ENCODE assay signal across 1 cellular context in genomic region chr7:40134428-40135423, GRCh38.
TF ChIP-seq lines count a peak whose summit lies in the region.

Gene MPLKIP (minus strand): TSS chr7:40134622. CDS start chr7:40134567, 55 bp downstream.
Gene SUGCT (plus strand): TSS chr7:40135005.

TF ChIP-seq in H1, 55 proteins besides CTCF, POLR2A, EP300 and RAD21:
- no peak for TF ChIP-seq SUZ12 (IDR thresholded peaks at IDR 0.05; ENCODE audit: low read length)
- TF ChIP-seq YY1 (IDR thresholded peaks at IDR 0.05; ENCODE audit: low read depth, low read length) = peak; percentile 60; the same call in 1 of the 2 replicates
- TF ChIP-seq JUND (IDR thresholded peaks at IDR 0.05; ENCODE audit: low read length) = peak; percentile 47; the same call in 1 of the 2 replicates
- peak; percentile 92; the same call in 1 of the 2 replicates for TF ChIP-seq RBBP5 (IDR thresholded peaks at IDR 0.05; ENCODE audit: borderline replicate concordance, low read depth, low read length)
- no peak for TF ChIP-seq TEAD4 (IDR thresholded peaks at IDR 0.05; ENCODE audit: low read depth, low read length)
- TF ChIP-seq RFX5 (IDR thresholded peaks at IDR 0.05; ENCODE audit: borderline replicate concordance, low read depth, low read length) = no peak
- TF ChIP-seq BRCA1 (IDR thresholded peaks at IDR 0.05; ENCODE audit: low read depth, low read length) = no peak
- peak; percentile 22 for TF ChIP-seq GTF2F1 (IDR thresholded peaks at IDR 0.05; ENCODE audit: borderline replicate concordance, low read depth, low read length)
- TF ChIP-seq SRF (IDR thresholded peaks at IDR 0.05; ENCODE audit: low read depth, low read length) = peak; percentile 42; the same call in 1 of the 2 replicates
- TF ChIP-seq PHF8 (conservative IDR thresholded peaks at IDR 0.05; ENCODE audit: low read depth, low read length) = peak; percentile 89
- no peak for TF ChIP-seq RNF2 (IDR thresholded peaks at IDR 0.05; ENCODE audit: borderline replicate concordance, low read depth, low read length, missing control alignments, poor library complexity, severe bottlenecking)
- TF ChIP-seq, protein P1, sequence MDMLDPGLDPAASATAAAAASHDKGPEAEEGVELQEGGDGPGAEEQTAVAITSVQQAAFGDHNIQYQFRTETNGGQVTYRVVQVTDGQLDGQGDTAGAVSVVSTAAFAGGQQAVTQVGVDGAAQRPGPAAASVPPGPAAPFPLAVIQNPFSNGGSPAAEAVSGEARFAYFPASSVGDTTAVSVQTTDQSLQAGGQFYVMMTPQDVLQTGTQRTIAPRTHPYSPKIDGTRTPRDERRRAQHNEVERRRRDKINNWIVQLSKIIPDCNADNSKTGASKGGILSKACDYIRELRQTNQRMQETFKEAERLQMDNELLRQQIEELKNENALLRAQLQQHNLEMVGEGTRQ (IDR thresholded peaks at IDR 0.05; ENCODE audit: low read length) = no peak
- no peak for TF ChIP-seq TCF12 (IDR thresholded peaks at IDR 0.05; ENCODE audit: low read depth, low read length)
- TF ChIP-seq HDAC6 (IDR thresholded peaks at IDR 0.05; ENCODE audit: low read depth, low read length) = no peak
- no peak for TF ChIP-seq FOSL1 (IDR thresholded peaks at IDR 0.05; ENCODE audit: insufficient read depth, low read depth, low read length)
- TF ChIP-seq SIRT6 (IDR thresholded peaks at IDR 0.05; ENCODE audit: low read length) = no peak
- TF ChIP-seq KDM5A (IDR thresholded peaks at IDR 0.05; ENCODE audit: low read length) = peak; percentile 88
- 0 out of 2 replicates have a peak, but pooled peaks have one; percentile 25 for TF ChIP-seq SIX5 (IDR thresholded peaks at IDR 0.05; ENCODE audit: low read depth, low read length)
- TF ChIP-seq CHD2 (IDR thresholded peaks at IDR 0.05; ENCODE audit: low read length) = no peak
- no peak for TF ChIP-seq KDM1A (IDR thresholded peaks at IDR 0.05; ENCODE audit: borderline replicate concordance, low read length)
- TF ChIP-seq, protein P2, sequence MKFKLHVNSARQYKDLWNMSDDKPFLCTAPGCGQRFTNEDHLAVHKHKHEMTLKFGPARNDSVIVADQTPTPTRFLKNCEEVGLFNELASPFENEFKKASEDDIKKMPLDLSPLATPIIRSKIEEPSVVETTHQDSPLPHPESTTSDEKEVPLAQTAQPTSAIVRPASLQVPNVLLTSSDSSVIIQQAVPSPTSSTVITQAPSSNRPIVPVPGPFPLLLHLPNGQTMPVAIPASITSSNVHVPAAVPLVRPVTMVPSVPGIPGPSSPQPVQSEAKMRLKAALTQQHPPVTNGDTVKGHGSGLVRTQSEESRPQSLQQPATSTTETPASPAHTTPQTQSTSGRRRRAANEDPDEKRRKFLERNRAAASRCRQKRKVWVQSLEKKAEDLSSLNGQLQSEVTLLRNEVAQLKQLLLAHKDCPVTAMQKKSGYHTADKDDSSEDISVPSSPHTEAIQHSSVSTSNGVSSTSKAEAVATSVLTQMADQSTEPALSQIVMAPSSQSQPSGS (IDR thresholded peaks at IDR 0.05; ENCODE audit: low read length) = peak; percentile 89
- 0 out of 4 replicates have a peak, but pooled peaks of 1 of the 2 experiments have one; percentile 76 for TF ChIP-seq HDAC2 (IDR thresholded peaks at IDR 0.05; ENCODE audit: borderline replicate concordance in 1 of 2, low read depth in 2 of 2, low read length in 2 of 2)
- TF ChIP-seq NRF1 (IDR thresholded peaks at IDR 0.05; ENCODE audit: low read depth, low read length) = no peak
- no peak for TF ChIP-seq CBX8 (IDR thresholded peaks at IDR 0.05; ENCODE audit: borderline replicate concordance, low read depth, low read length)
- TF ChIP-seq CEBPB (IDR thresholded peaks at IDR 0.05; ENCODE audit: low read depth, low read length) = no peak
- TF ChIP-seq NANOG (IDR thresholded peaks at IDR 0.05; ENCODE audit: insufficient read depth, low read depth, low read length, poor library complexity, severe bottlenecking) = no peak
- TF ChIP-seq SIN3A (conservative IDR thresholded peaks at IDR 0.05 in 1 of 2, IDR thresholded peaks at IDR 0.05 in 1 of 2; ENCODE audit: low read depth in 1 of 2, low read length in 2 of 2) = 0 out of 4 replicates have a peak, but pooled peaks have one; percentile 73 to 78
- TF ChIP-seq, protein P3, sequence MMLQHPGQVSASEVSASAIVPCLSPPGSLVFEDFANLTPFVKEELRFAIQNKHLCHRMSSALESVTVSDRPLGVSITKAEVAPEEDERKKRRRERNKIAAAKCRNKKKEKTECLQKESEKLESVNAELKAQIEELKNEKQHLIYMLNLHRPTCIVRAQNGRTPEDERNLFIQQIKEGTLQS (IDR thresholded peaks at IDR 0.05; ENCODE audit: insufficient read depth, low read depth, low read length) = no peak
- peak; percentile 74; the same call in 1 of the 2 replicates for TF ChIP-seq EGR1 (IDR thresholded peaks at IDR 0.05; ENCODE audit: borderline replicate concordance, low read depth, low read length)
- no peak for TF ChIP-seq CBX5 (IDR thresholded peaks at IDR 0.05; ENCODE audit: low read depth, low read length)
- TF ChIP-seq, protein P4, sequence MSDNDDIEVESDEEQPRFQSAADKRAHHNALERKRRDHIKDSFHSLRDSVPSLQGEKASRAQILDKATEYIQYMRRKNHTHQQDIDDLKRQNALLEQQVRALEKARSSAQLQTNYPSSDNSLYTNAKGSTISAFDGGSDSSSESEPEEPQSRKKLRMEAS (IDR thresholded peaks at IDR 0.05) = peak; percentile 97
- peak; percentile 98 for TF ChIP-seq TAF1 (IDR thresholded peaks at IDR 0.05; ENCODE audit: low read depth, low read length)
- peak; percentile 93 for TF ChIP-seq GABPA (IDR thresholded peaks at IDR 0.05; ENCODE audit: borderline replicate concordance, insufficient read depth, low read length)
- TF ChIP-seq RXRA (IDR thresholded peaks at IDR 0.05; ENCODE audit: insufficient read depth, low read depth, low read length) = no peak
- peak; percentile 99 for TF ChIP-seq KDM4A (IDR thresholded peaks at IDR 0.05; ENCODE audit: low read depth, low read length, severe bottlenecking)
- TF ChIP-seq SP1 (IDR thresholded peaks at IDR 0.05; ENCODE audit: low read depth, low read length) = no peak; the same call in none of the 2 replicates
- peak; percentile 56 for TF ChIP-seq POLR2AphosphoS5 (IDR thresholded peaks at IDR 0.05; ENCODE audit: low read depth, low read length)
- TF ChIP-seq ZNF274 (IDR thresholded peaks at IDR 0.05; ENCODE audit: borderline replicate concordance, extremely low read depth, low read length) = no peak
- TF ChIP-seq CTBP2 (IDR thresholded peaks at IDR 0.05; ENCODE audit: borderline replicate concordance, insufficient read depth, insufficient read length, low read length) = no peak
- TF ChIP-seq MAFK (IDR thresholded peaks at IDR 0.05; ENCODE audit: low read depth, low read length) = no peak
- TF ChIP-seq JUN (IDR thresholded peaks at IDR 0.05; ENCODE audit: low read depth, low read length) = no peak
- TF ChIP-seq EZH2 (IDR thresholded peaks at IDR 0.05; ENCODE audit: low read depth, low read length, severe bottlenecking) = no peak
- peak; percentile 94 for TF ChIP-seq TBP (IDR thresholded peaks at IDR 0.05; ENCODE audit: low read depth, low read length)
- TF ChIP-seq SAP30 (IDR thresholded peaks at IDR 0.05; ENCODE audit: insufficient read depth, insufficient replicate concordance, low read length) = no peak
- no peak for TF ChIP-seq CHD1 (IDR thresholded peaks at IDR 0.05; ENCODE audit: low read depth, low read length)
- TF ChIP-seq, protein P5, sequence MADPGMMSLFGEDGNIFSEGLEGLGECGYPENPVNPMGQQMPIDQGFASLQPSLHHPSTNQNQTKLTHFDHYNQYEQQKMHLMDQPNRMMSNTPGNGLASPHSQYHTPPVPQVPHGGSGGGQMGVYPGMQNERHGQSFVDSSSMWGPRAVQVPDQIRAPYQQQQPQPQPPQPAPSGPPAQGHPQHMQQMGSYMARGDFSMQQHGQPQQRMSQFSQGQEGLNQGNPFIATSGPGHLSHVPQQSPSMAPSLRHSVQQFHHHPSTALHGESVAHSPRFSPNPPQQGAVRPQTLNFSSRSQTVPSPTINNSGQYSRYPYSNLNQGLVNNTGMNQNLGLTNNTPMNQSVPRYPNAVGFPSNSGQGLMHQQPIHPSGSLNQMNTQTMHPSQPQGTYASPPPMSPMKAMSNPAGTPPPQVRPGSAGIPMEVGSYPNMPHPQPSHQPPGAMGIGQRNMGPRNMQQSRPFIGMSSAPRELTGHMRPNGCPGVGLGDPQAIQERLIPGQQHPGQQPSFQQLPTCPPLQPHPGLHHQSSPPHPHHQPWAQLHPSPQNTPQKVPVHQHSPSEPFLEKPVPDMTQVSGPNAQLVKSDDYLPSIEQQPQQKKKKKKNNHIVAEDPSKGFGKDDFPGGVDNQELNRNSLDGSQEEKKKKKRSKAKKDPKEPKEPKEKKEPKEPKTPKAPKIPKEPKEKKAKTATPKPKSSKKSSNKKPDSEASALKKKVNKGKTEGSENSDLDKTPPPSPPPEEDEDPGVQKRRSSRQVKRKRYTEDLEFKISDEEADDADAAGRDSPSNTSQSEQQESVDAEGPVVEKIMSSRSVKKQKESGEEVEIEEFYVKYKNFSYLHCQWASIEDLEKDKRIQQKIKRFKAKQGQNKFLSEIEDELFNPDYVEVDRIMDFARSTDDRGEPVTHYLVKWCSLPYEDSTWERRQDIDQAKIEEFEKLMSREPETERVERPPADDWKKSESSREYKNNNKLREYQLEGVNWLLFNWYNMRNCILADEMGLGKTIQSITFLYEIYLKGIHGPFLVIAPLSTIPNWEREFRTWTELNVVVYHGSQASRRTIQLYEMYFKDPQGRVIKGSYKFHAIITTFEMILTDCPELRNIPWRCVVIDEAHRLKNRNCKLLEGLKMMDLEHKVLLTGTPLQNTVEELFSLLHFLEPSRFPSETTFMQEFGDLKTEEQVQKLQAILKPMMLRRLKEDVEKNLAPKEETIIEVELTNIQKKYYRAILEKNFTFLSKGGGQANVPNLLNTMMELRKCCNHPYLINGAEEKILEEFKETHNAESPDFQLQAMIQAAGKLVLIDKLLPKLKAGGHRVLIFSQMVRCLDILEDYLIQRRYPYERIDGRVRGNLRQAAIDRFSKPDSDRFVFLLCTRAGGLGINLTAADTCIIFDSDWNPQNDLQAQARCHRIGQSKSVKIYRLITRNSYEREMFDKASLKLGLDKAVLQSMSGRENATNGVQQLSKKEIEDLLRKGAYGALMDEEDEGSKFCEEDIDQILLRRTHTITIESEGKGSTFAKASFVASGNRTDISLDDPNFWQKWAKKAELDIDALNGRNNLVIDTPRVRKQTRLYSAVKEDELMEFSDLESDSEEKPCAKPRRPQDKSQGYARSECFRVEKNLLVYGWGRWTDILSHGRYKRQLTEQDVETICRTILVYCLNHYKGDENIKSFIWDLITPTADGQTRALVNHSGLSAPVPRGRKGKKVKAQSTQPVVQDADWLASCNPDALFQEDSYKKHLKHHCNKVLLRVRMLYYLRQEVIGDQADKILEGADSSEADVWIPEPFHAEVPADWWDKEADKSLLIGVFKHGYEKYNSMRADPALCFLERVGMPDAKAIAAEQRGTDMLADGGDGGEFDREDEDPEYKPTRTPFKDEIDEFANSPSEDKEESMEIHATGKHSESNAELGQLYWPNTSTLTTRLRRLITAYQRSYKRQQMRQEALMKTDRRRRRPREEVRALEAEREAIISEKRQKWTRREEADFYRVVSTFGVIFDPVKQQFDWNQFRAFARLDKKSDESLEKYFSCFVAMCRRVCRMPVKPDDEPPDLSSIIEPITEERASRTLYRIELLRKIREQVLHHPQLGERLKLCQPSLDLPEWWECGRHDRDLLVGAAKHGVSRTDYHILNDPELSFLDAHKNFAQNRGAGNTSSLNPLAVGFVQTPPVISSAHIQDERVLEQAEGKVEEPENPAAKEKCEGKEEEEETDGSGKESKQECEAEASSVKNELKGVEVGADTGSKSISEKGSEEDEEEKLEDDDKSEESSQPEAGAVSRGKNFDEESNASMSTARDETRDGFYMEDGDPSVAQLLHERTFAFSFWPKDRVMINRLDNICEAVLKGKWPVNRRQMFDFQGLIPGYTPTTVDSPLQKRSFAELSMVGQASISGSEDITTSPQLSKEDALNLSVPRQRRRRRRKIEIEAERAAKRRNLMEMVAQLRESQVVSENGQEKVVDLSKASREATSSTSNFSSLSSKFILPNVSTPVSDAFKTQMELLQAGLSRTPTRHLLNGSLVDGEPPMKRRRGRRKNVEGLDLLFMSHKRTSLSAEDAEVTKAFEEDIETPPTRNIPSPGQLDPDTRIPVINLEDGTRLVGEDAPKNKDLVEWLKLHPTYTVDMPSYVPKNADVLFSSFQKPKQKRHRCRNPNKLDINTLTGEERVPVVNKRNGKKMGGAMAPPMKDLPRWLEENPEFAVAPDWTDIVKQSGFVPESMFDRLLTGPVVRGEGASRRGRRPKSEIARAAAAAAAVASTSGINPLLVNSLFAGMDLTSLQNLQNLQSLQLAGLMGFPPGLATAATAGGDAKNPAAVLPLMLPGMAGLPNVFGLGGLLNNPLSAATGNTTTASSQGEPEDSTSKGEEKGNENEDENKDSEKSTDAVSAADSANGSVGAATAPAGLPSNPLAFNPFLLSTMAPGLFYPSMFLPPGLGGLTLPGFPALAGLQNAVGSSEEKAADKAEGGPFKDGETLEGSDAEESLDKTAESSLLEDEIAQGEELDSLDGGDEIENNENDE (IDR thresholded peaks at IDR 0.05; ENCODE audit: insufficient replicate concordance, low read length) = no peak
- no peak for TF ChIP-seq TAF7 (optimal IDR thresholded peaks at IDR 0.05; ENCODE audit: borderline replicate concordance, low read depth, low read length)
- TF ChIP-seq POU5F1 (IDR thresholded peaks at IDR 0.05; ENCODE audit: low read depth, low read length) = no peak
- TF ChIP-seq BCL11A (IDR thresholded peaks at IDR 0.05; ENCODE audit: low read depth in 2 of 2, low read length in 2 of 2) = no peak
- TF ChIP-seq ASH2L (IDR thresholded peaks at IDR 0.05; ENCODE audit: low read length) = peak; percentile 100
- no peak for TF ChIP-seq BACH1 (IDR thresholded peaks at IDR 0.05; ENCODE audit: low read length)
- TF ChIP-seq SP4 (IDR thresholded peaks at IDR 0.05; ENCODE audit: low read length) = peak; percentile 85
- TF ChIP-seq CREB1 (IDR thresholded peaks at IDR 0.05) = peak; percentile 32
- TF ChIP-seq, protein P6, sequence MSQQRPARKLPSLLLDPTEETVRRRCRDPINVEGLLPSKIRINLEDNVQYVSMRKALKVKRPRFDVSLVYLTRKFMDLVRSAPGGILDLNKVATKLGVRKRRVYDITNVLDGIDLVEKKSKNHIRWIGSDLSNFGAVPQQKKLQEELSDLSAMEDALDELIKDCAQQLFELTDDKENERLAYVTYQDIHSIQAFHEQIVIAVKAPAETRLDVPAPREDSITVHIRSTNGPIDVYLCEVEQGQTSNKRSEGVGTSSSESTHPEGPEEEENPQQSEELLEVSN (IDR thresholded peaks at IDR 0.05) = peak; percentile 95
- no peak for TF ChIP-seq SP2 (IDR thresholded peaks at IDR 0.05; ENCODE audit: low read length)
